25 cellular contexts compared by ENCODE assay signal in genomic region chr3:143418391-143418790, GRCh38.
"Had no signal": no experiment of that assay in that cellular context is flagged by ENCODE, and none has a peak within 500 bp of the region (broad histone marks: within the 10 kb centered on the region; RNA-seq: fewer than 3 reads in every experiment).

No MANE protein-coding gene starts in this region.

- DNase-seq: heart left ventricle; immature natural killer cell; islet precursor cell; left ventricle myocardium inferior; mucosa of descending colon; naive thymus-derived CD4-positive, alpha-beta T cell; pancreas; posterior cingulate gyrus; retina; right cardiac atrium; spleen; stimulated activated CD4-positive, alpha-beta T cell treated with anti-CD3 and anti-CD28 coated beads, Interleukin-4, amount 100 ng/mL, for 4 hours; stimulated activated CD8-positive, alpha-beta memory T cell treated with anti-CD3 and anti-CD28 coated beads, Interleukin-4, amount 100 ng/mL, for 48 hours; stimulated activated naive CD4-positive, alpha-beta T cell treated with Interleukin-2 at 50 U/mL for 16 hours; stimulated activated naive CD8-positive, alpha-beta T cell treated with anti-CD3 and anti-CD28 coated beads, Interleukin-15, amount 100 ng/mL, for 72 hours; tibial artery; trophoblast cell; upper lobe of right lung had no signal

- ATAC-seq: heart left ventricle; mucosa of descending colon; naive thymus-derived CD4-positive, alpha-beta T cell; natural killer cell treated with Interleukin-12 subunit alpha and Interleukin-12 subunit beta and Interleukin-15 and Interleukin-18, amount 100 ng/mL, for 72 hours; pancreas; right cardiac atrium; sciatic nerve; stimulated activated memory B cell treated with anti-CD40 and anti-IgM and Interleukin-4, amounts not matched to agents 10 μg/mL and 1 μg/mL and 100 μg/mL, for 72 hours; stimulated activated naive CD8-positive, alpha-beta T cell treated with anti-CD3 and anti-CD28 coated beads, Interleukin-15, amount 100 ng/mL, for 72 hours; upper lobe of right lung had no signal

- H3K4me1 ChIP-seq: heart left ventricle, left ventricle myocardium inferior, pancreas, prostate gland, tibial artery, upper lobe of right lung had no signal

- H3K36me3 ChIP-seq: heart left ventricle, left ventricle myocardium inferior, pancreas, prostate gland, spleen, tibial artery, upper lobe of right lung had no signal

- H3K27me3 ChIP-seq: heart left ventricle, pancreas, spleen, tibial artery, upper lobe of right lung had no signal

- H3K4me3 ChIP-seq: heart left ventricle, left ventricle myocardium inferior, lung, mucosa of descending colon, pancreas, prostate gland, skin epidermis, spleen, tibial artery, upper lobe of right lung had no signal

- H3K9me3 ChIP-seq: mucosa of descending colon, pancreas, prostate gland, spleen, tibial artery, upper lobe of right lung had no signal

- H3K27me3 Mint-ChIP-seq: memory B cell; natural killer cell treated with Interleukin-12 subunit alpha and Interleukin-12 subunit beta and Interleukin-15 and Interleukin-18, amount 100 ng/mL, for 72 hours; stimulated activated memory B cell treated with anti-CD40 and anti-IgM and Interleukin-4, amounts not matched to agents 10 μg/mL and 1 μg/mL and 100 μg/mL, for 72 hours; stimulated activated naive CD8-positive, alpha-beta T cell treated with anti-CD3 and anti-CD28 coated beads, Interleukin-15, amount 100 ng/mL, for 72 hours had no signal

- H3K9me3 Mint-ChIP-seq: natural killer cell treated with Interleukin-12 subunit alpha and Interleukin-12 subunit beta and Interleukin-15 and Interleukin-18, amount 100 ng/mL, for 72 hours; stimulated activated memory B cell treated with anti-CD40 and anti-IgM and Interleukin-4, amounts not matched to agents 10 μg/mL and 1 μg/mL and 100 μg/mL, for 72 hours had no signal

- H3K27ac ChIP-seq: heart left ventricle, left ventricle myocardium inferior, pancreas, prostate gland, skin epidermis, spleen, tibial artery, upper lobe of right lung had no signal

- H3K27ac Mint-ChIP-seq: immature natural killer cell; memory B cell; naive thymus-derived CD4-positive, alpha-beta T cell; natural killer cell treated with Interleukin-12 subunit alpha and Interleukin-12 subunit beta and Interleukin-15 and Interleukin-18, amount 100 ng/mL, for 72 hours; stimulated activated memory B cell treated with anti-CD40 and anti-IgM and Interleukin-4, amounts not matched to agents 10 μg/mL and 1 μg/mL and 100 μg/mL, for 72 hours; stimulated activated naive CD8-positive, alpha-beta T cell treated with anti-CD3 and anti-CD28 coated beads, Interleukin-15, amount 100 ng/mL, for 72 hours had no signal

- H3K4me3 Mint-ChIP-seq: immature natural killer cell; memory B cell; naive thymus-derived CD4-positive, alpha-beta T cell; natural killer cell treated with Interleukin-12 subunit alpha and Interleukin-12 subunit beta and Interleukin-15 and Interleukin-18, amount 100 ng/mL, for 72 hours; stimulated activated memory B cell treated with anti-CD40 and anti-IgM and Interleukin-4, amounts not matched to agents 10 μg/mL and 1 μg/mL and 100 μg/mL, for 72 hours; stimulated activated naive CD8-positive, alpha-beta T cell treated with anti-CD3 and anti-CD28 coated beads, Interleukin-15, amount 100 ng/mL, for 72 hours had no signal
